1 cellular context compared by ENCODE assay signal in the genomic region with DNA sequence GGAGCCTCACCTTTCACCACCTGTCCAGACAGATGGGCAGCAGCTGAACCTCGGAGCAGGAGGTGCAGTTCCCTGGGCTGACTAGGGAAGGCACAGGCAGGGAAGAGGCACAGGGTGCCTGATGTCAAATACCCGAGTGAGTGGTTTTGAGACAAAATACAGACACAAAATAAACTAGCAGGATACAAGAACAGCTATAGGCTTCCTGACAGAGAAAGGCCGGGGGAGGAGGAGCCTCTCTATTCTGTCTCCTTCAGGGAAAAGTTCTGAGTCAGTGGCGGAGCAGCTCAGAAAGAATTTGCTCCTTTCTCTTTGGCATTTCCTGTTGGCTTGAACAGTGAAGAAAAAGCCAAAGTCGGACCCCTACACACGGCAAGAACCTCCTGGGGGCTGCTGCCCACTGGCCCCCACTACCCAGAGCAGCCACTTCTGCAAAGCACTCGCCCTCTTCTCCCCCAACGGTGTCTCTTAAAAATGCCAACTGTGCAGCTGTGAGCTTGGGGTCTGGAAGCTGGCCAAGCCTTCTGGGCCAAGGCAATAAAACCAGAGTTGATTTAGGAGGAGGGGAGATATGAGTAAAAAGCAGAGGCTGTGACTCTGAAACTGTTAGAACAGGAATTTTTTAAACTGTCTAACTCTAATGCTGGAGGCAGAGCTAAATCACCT.
TF ChIP-seq lines count a peak whose summit lies in the region.

No MANE protein-coding gene starts in this region.

TF ChIP-seq in endothelial cell of umbilical vein, 7 proteins besides CTCF, POLR2A, EP300 and RAD21:
- TF ChIP-seq, protein P1, sequence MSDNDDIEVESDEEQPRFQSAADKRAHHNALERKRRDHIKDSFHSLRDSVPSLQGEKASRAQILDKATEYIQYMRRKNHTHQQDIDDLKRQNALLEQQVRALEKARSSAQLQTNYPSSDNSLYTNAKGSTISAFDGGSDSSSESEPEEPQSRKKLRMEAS (IDR thresholded peaks at IDR 0.05; ENCODE audit: insufficient read depth, insufficient read length) = no peak
- TF ChIP-seq POLR2AphosphoS5 (IDR thresholded peaks at IDR 0.05; ENCODE audit: insufficient read depth, low read depth, low read length) = peak; percentile 74
- peak; percentile 77 for TF ChIP-seq JUN (IDR thresholded peaks at IDR 0.05; ENCODE audit: borderline replicate concordance, insufficient read depth, insufficient read length, low read depth)
- peak; percentile 79 for TF ChIP-seq FOS (IDR thresholded peaks at IDR 0.05; ENCODE audit: borderline replicate concordance, insufficient read depth, low read length)
